In genomic region chr3:188712257-188712924, GRCh38 we compare ENCODE assay signal across 12 cellular contexts.
DNase-seq lines count a peak whose midpoint lies in the region; ATAC-seq, FAIRE-seq and TF ChIP-seq lines count a peak whose summit lies in the region.
"Had no signal": no experiment of that assay in that cellular context is flagged by ENCODE, and none has a peak within 500 bp of the region (broad histone marks: within the 10 kb centered on the region; RNA-seq: fewer than 3 reads in every experiment).

No MANE protein-coding gene starts in this region.

- H2AFZ ChIP-seq in astrocyte (ENCODE audit: low read depth, low read length): no peak overlapping the region

- peak overlapping the region; percentile 64 for H3K4me2 ChIP-seq in astrocyte (ENCODE audit: low read length)

- H3K4me3 ChIP-seq in astrocyte (ENCODE audit: insufficient read depth, low read depth, low read length) (no peak overlapping the region), tibial artery (no peak overlapping the region)
- H3K4me3 ChIP-seq: vagina had no signal

- TF ChIP-seq CTCF in astrocyte (IDR thresholded peaks at IDR 0.05; ENCODE audit: insufficient read depth, low read depth, low read length) (no peak), tibial artery (IDR thresholded peaks at IDR 0.05) (peak in 1 of 2 experiments; percentile 23)

- peaks cover 22% of the 10 kb centered on the region for H3K4me1 ChIP-seq in astrocyte (ENCODE audit: insufficient read depth, low read length)
- peaks cover 0 to 82% (median 10%) of the 10 kb centered on the region in 4 donors for H3K4me1 ChIP-seq in tibial artery
- H3K4me1 ChIP-seq: vagina had no signal

- peak overlapping the region; percentile 66 for H3K9ac ChIP-seq in astrocyte (ENCODE audit: low read length)

- H3K27ac Mint-ChIP-seq in astrocyte (ENCODE audit: unreplicated experiment): peak overlapping the region; percentile 29

- ATAC-seq in GM19324 (IDR thresholded peaks at IDR 0.05; ENCODE audit: low FRiP score, unreplicated experiment): no peak
- ATAC-seq: Panc1 had no signal

- peaks cover 10% of the 10 kb centered on the region for H3K36me3 ChIP-seq in astrocyte (ENCODE audit: insufficient read depth, low read length)
- peaks cover 13 to 22% (median 15%) of the 10 kb centered on the region in 3 donors for H3K36me3 ChIP-seq in tibial artery
- H3K36me3 ChIP-seq: vagina had no signal

- FAIRE-seq in astrocyte (lab: Jason Lieb, UNC): peak; percentile 29

- H3K27me3 Mint-ChIP-seq in astrocyte (ENCODE audit: low read depth, unreplicated experiment): no peaks in the 10 kb centered on the region

- intact Hi-C loops in tibial artery (cut with DNase I; ENCODE audit: low total_unique reads): no loop called here

- no peaks in the 10 kb centered on the region for H3K27me3 ChIP-seq in astrocyte (ENCODE audit: insufficient read depth, low read length)
- H3K27me3 ChIP-seq in tibial artery: no peaks in the 10 kb centered on the region
- H3K27me3 ChIP-seq: vagina had no signal

- no peak overlapping the region for H3K4me3 Mint-ChIP-seq in astrocyte (ENCODE audit: unreplicated experiment)

- peaks cover 5% of the 10 kb centered on the region for H3K36me3 Mint-ChIP-seq in astrocyte (ENCODE audit: low read depth, unreplicated experiment)

- H3K79me2 ChIP-seq in astrocyte (ENCODE audit: insufficient read depth, low read length): peaks cover 20% of the 10 kb centered on the region

- H3K27ac ChIP-seq in astrocyte (ENCODE audit: low read depth, low read length) (peak overlapping the region; percentile 68), tibial artery (peak overlapping the region; percentile 9 to 59)
- H3K27ac ChIP-seq: vagina had no signal

- H3K4me1 Mint-ChIP-seq in astrocyte (ENCODE audit: low read depth, unreplicated experiment): peaks cover 20% of the 10 kb centered on the region

- H3K9me3 Mint-ChIP-seq in astrocyte (ENCODE audit: unreplicated experiment): no peaks in the 10 kb centered on the region

- DNase-seq in NCI-H2029 (lab: John Stamatoyannopoulos, UW) (peak; percentile 1), NCI-H2029 treated with DMSO at 0.1 percent for 48 hours (lab: John Stamatoyannopoulos, UW) (no peak), astrocyte (ENCODE audit: low read depth) (peak; percentile 92), iris pigment epithelial cell (ENCODE audit: low read depth) (peak; percentile 94), tibial artery (no peak), cerebellar cortex (ENCODE audit: low spot score) (no peak)
- DNase-seq in activated CD4-positive, CD25-positive, alpha-beta regulatory T cell treated with anti-CD3 and anti-CD28 coated beads, Interleukin-2, amount 50 U/mL, for 72 hours: no peak
- DNase-seq: 8988T; activated T-cell treated with anti-CD3 and anti-CD28 coated beads, Interleukin-2, amount 50 U/mL, for 48 hours had no signal

- peaks cover 45% of the 10 kb centered on the region for H4K20me1 ChIP-seq in astrocyte (ENCODE audit: insufficient read depth, low read length)

- no peaks in the 10 kb centered on the region for H3K9me3 ChIP-seq in astrocyte (ENCODE audit: insufficient read depth, low read depth, low read length)
- no peaks in the 10 kb centered on the region for H3K9me3 ChIP-seq in tibial artery
- H3K9me3 ChIP-seq: vagina had no signal

Comparison
In these comparisons a context has a peak if more than half of its experiments do, and no peak if none do; other contexts are left out.
1. DNase-seq: peak in NCI-H2029 (single experiment), astrocyte (single experiment) and iris pigment epithelial cell (single experiment); none in NCI-H2029 treated with DMSO at 0.1 percent for 48 hours (single experiment), tibial artery (0 of 2), activated CD4-positive, CD25-positive, alpha-beta regulatory T cell treated with anti-CD3 and anti-CD28 coated beads, Interleukin-2, amount 50 U/mL, for 72 hours (single experiment) and cerebellar cortex (single experiment).